ENCODE assay signal across 11 cellular contexts in the genomic region with DNA sequence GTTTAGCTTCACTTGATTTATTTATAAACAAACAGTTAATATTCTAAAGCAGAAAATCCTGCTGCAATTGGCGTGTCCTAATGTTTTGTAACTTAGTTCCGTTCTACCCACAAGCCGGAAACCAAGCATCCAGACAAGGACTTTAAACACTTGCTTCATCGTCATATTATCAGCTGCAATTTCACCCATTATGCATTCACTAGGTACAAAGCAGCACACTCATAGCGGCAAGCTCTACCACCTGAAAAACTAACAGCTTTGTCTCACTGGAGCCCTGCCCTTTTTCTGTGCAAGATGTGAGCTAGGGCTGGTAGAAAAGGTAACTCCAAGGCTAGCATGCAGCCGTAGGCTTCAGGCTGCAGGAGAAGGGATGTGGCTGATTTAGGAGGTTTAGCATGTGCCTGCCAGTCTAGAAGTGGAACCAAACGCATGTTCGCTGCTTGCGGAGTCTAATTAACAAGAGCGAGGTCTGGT. TPM values are rescaled to one million over a fixed set of nuclear protein-coding genes. Genes with fewer than 3 reads are reported as not detected.
A peak's percentile ranks its signal among the peaks of the same experiment; 100 is the strongest.
DNase-seq lines count a peak whose midpoint lies in the region; ATAC-seq, FAIRE-seq and TF ChIP-seq lines count a peak whose summit lies in the region.
"Had no signal": no experiment of that assay in that cellular context is flagged by ENCODE, and none has a peak within 500 bp of the region (broad histone marks: within the 10 kb centered on the region; RNA-seq: fewer than 3 reads in every experiment).

No MANE protein-coding gene starts in this region.

- no peak for ATAC-seq in left cardiac atrium
- ATAC-seq: activated CD8-positive, alpha-beta memory T cell treated with anti-CD3 and anti-CD28 coated beads, Interleukin-2, amount 10 ng/mL, durations not matched to agents 7 days and 5 days had no signal

- TF ChIP-seq CTCF in left ventricle myocardium inferior (IDR thresholded peaks at IDR 0.05; ENCODE audit: borderline replicate concordance): no peak
- TF ChIP-seq CTCF in tibial nerve (IDR thresholded peaks at IDR 0.05): no peak

- peak overlapping the region; percentile 41 for H3K9ac ChIP-seq in mucosa of stomach (ENCODE audit: low read length)

- H3K9me3 ChIP-seq in left ventricle myocardium inferior (replicated peaks) (no peaks in the 10 kb centered on the region), mucosa of stomach (ENCODE audit: control insufficient read depth, low read length) (no peaks in the 10 kb centered on the region), tibial nerve (no peaks in the 10 kb centered on the region)

- FAIRE-seq in RCC 7860 (lab: Jason Lieb, UNC): no peak

- H3K36me3 ChIP-seq in left ventricle myocardium inferior (no peaks in the 10 kb centered on the region), mucosa of stomach (ENCODE audit: control insufficient read depth, insufficient read depth, low read length) (no peaks in the 10 kb centered on the region), tibial nerve (no peaks in the 10 kb centered on the region)

- H3K4me3 ChIP-seq in left ventricle myocardium inferior (no peak overlapping the region), mucosa of stomach (ENCODE audit: low read length) (peak overlapping the region; percentile 1), tibial nerve (peak overlapping the region in 2 of 4 donors; percentile 6 to 9)

- WGBS in tibial nerve, 2 donors: 48 to 50% methylated on average over 10 of the region's 10 CpGs

- peaks cover 11% of the 10 kb centered on the region for H3K4me1 ChIP-seq in left ventricle myocardium inferior
- H3K4me1 ChIP-seq in mucosa of stomach (ENCODE audit: control insufficient read depth, insufficient read depth, low read length): peaks cover 11% of the 10 kb centered on the region
- H3K4me1 ChIP-seq in tibial nerve: peaks cover 0 to 25% (median 3%) of the 10 kb centered on the region in 4 donors

- TF ChIP-seq POLR2A in tibial nerve (IDR thresholded peaks at IDR 0.05): no peak

- no peaks in the 10 kb centered on the region for H3K27me3 ChIP-seq in left ventricle myocardium inferior (ENCODE audit: low read depth)
- H3K27me3 ChIP-seq in mucosa of stomach (ENCODE audit: control insufficient read depth, insufficient read depth, low read length): no peaks in the 10 kb centered on the region
- no peaks in the 10 kb centered on the region for H3K27me3 ChIP-seq in tibial nerve

- DNase-seq in left ventricle myocardium inferior (no peak), left cardiac atrium (no peak), caudate nucleus (lab: John Stamatoyannopoulos, UW) (peak in 15 of 61 donors; percentile 1 to 45 (median 11)), NCI-H524 treated with DMSO at 0.1 percent for 48 hours (lab: John Stamatoyannopoulos, UW) (no peak), RCC 7860 (ENCODE audit: low spot score) (no peak), T-helper 9 cell (no peak), tibial nerve (ENCODE audit: low spot score in 2 of 2) (no peak)
- DNase-seq: activated CD8-positive, alpha-beta memory T cell treated with anti-CD3 and anti-CD28 coated beads, Interleukin-2, amount 10 ng/mL, durations not matched to agents 7 days and 5 days had no signal

- peak in 1 of 2 donors; percentile 17 for TF ChIP-seq EP300 in tibial nerve (IDR thresholded peaks at IDR 0.05)

- peak overlapping the region; percentile 7 for H3K27ac ChIP-seq in left ventricle myocardium inferior (replicated peaks)
- H3K27ac ChIP-seq in caudate nucleus (ENCODE audit: low read depth, low read length): peak overlapping the region; percentile 61
- peak overlapping the region in 2 of 4 donors; percentile 20 to 49 for H3K27ac ChIP-seq in tibial nerve

- intact Hi-C loops in left ventricle myocardium inferior (cut with micrococcal nuclease) (no loop called here), left cardiac atrium (cut with DNase I) (loop anchor here in 1 of 2 donors (10.0 kb wide), 1 partner anchor 58 kb away; a partner anchor contains a TSS)

RNA-seq across cellular contexts. Expression of a gene that starts 43.7 kb away (rescaled TPM):
- total RNA-seq in left ventricle myocardium inferior: 13.9 TPM
- 10 to 100 TPM; 12.1 to 15.8 TPM for total RNA-seq in left cardiac atrium
- 10 to 100 TPM in 3 of 4 donors, 1 to 10 TPM in 1; 8.8 to 24.9 (median 24.0) TPM for total RNA-seq in tibial nerve

RNA-seq across cellular contexts. Expression of a gene that starts 54.0 kb away (rescaled TPM):
- total RNA-seq in left ventricle myocardium inferior (not detected), left cardiac atrium (under 1 TPM in 1 of 2 donors, not detected in 1; 0.24 TPM), tibial nerve (1 to 10 TPM in 3 of 4 donors, under 1 TPM in 1; 0.22 to 5.5 (median 1.4) TPM)
- total RNA-seq: activated CD8-positive, alpha-beta memory T cell treated with anti-CD3 and anti-CD28 coated beads, Interleukin-2, amount 10 ng/mL, durations not matched to agents 7 days and 5 days; B cell; dermis microvascular lymphatic vessel endothelial cell had no signal
